In genomic region chr11:32775908-32776307, GRCh38 we compare ENCODE assay signal across 17 cellular contexts. TPM values are rescaled to one million over a fixed set of nuclear protein-coding genes. Genes with fewer than 3 reads are reported as not detected.
A peak's percentile ranks its signal among the peaks of the same experiment; 100 is the strongest.
DNase-seq lines count a peak whose midpoint lies in the region; ATAC-seq and TF ChIP-seq lines count a peak whose summit lies in the region.
"Had no signal": no experiment of that assay in that cellular context is flagged by ENCODE, and none has a peak within 500 bp of the region (broad histone marks: within the 10 kb centered on the region; RNA-seq: fewer than 3 reads in every experiment).

No MANE protein-coding gene starts in this region.

- no peaks in the 10 kb centered on the region for H3K9me3 Mint-ChIP-seq in activated naive CD8-positive, alpha-beta T cell treated with anti-CD3 and anti-CD28 coated beads, Interleukin-2, amount 10 ng/mL, durations not matched to agents 7 days and 5 days
- H3K9me3 Mint-ChIP-seq in activated T-helper 2 cell treated with anti-CD3 and anti-CD28 coated beads, Interferon-gamma antibody, Interleukin-2, Interleukin-4, amounts not matched to agents 10 μg/mL and 5 μg/mL and 100 μg/mL, durations not matched to agents 14 hours and 24 hours and 36 hours: no peaks in the 10 kb centered on the region
- H3K9me3 Mint-ChIP-seq: GM23338 had no signal

- peak overlapping the region; percentile 65 for H3K4me3 Mint-ChIP-seq in activated naive CD8-positive, alpha-beta T cell treated with anti-CD3 and anti-CD28 coated beads, Interleukin-2, amount 10 ng/mL, durations not matched to agents 7 days and 5 days
- no peak overlapping the region for H3K4me3 Mint-ChIP-seq in activated T-helper 2 cell treated with anti-CD3 and anti-CD28 coated beads, Interferon-gamma antibody, Interleukin-2, Interleukin-4, amounts not matched to agents 10 μg/mL and 5 μg/mL and 100 μg/mL, durations not matched to agents 14 hours and 24 hours and 36 hours (ENCODE audit: low read depth)
- H3K4me3 Mint-ChIP-seq: GM23338 had no signal

- H3K4me2 ChIP-seq in OCI-LY7 (ENCODE audit: low read length): no peak overlapping the region
- H3K4me2 ChIP-seq: GM23338 had no signal

- H3K9me2 ChIP-seq in OCI-LY7 (ENCODE audit: insufficient read depth, low read length): no peaks in the 10 kb centered on the region

- H4K20me1 ChIP-seq in OCI-LY7 (ENCODE audit: insufficient read depth, low read length): no peaks in the 10 kb centered on the region

- ATAC-seq in GM18511 (IDR thresholded peaks at IDR 0.05; ENCODE audit: unreplicated experiment): peak; percentile 69
- ATAC-seq in HG03066 (IDR thresholded peaks at IDR 0.05; ENCODE audit: low read depth, unreplicated experiment): peak; percentile 62
- peak; percentile 54 for ATAC-seq in activated naive CD8-positive, alpha-beta T cell treated with anti-CD3 and anti-CD28 coated beads, Interleukin-2, amount 10 ng/mL, durations not matched to agents 7 days and 5 days (ENCODE audit: low read depth)
- ATAC-seq in HG02588 (IDR thresholded peaks at IDR 0.05; ENCODE audit: unreplicated experiment): no peak
- ATAC-seq: GM23338, HepG2 had no signal

- intact Hi-C loops in OCI-LY7 (cut with micrococcal nuclease; ENCODE audit: unreplicated experiment): no loop called here
- intact Hi-C loops in activated T-helper 2 cell treated with anti-CD3 and anti-CD28 coated beads, Interferon-gamma antibody, Interleukin-2, Interleukin-4, amounts not matched to agents 10 μg/mL and 5 μg/mL and 100 μg/mL, durations not matched to agents 14 hours and 24 hours and 36 hours (cut with micrococcal nuclease): no loop called here

- peaks cover 4% of the 10 kb centered on the region for H3K27me3 Mint-ChIP-seq in activated naive CD8-positive, alpha-beta T cell treated with anti-CD3 and anti-CD28 coated beads, Interleukin-2, amount 10 ng/mL, durations not matched to agents 7 days and 5 days
- H3K27me3 Mint-ChIP-seq in activated T-helper 2 cell treated with anti-CD3 and anti-CD28 coated beads, Interferon-gamma antibody, Interleukin-2, Interleukin-4, amounts not matched to agents 10 μg/mL and 5 μg/mL and 100 μg/mL, durations not matched to agents 14 hours and 24 hours and 36 hours (ENCODE audit: low read depth): no peaks in the 10 kb centered on the region

- no peaks in the 10 kb centered on the region for H3K9me3 ChIP-seq in OCI-LY7 (ENCODE audit: low read length)
- H3K9me3 ChIP-seq: right atrium auricular region had no signal

- peaks cover 17% of the 10 kb centered on the region for H3K4me1 Mint-ChIP-seq in activated naive CD8-positive, alpha-beta T cell treated with anti-CD3 and anti-CD28 coated beads, Interleukin-2, amount 10 ng/mL, durations not matched to agents 7 days and 5 days
- peaks cover 10% of the 10 kb centered on the region for H3K4me1 Mint-ChIP-seq in activated T-helper 2 cell treated with anti-CD3 and anti-CD28 coated beads, Interferon-gamma antibody, Interleukin-2, Interleukin-4, amounts not matched to agents 10 μg/mL and 5 μg/mL and 100 μg/mL, durations not matched to agents 14 hours and 24 hours and 36 hours (ENCODE audit: low read depth)

- no peak overlapping the region for H3K27ac ChIP-seq in OCI-LY7 (ENCODE audit: low read depth, low read length, poor library complexity, severe bottlenecking)
- H3K27ac ChIP-seq: dorsolateral prefrontal cortex, right atrium auricular region had no signal

- H3K79me2 ChIP-seq in OCI-LY7 (ENCODE audit: insufficient read depth, low read depth, low read length): no peaks in the 10 kb centered on the region

- H3K4me1 ChIP-seq in OCI-LY7 (ENCODE audit: insufficient read depth, low read length, poor library complexity, severe bottlenecking): peaks cover 11% of the 10 kb centered on the region
- H3K4me1 ChIP-seq: right atrium auricular region had no signal

- CTCF ChIA-PET in OCI-LY7 (lab: Charles Lee; ENCODE audit: unreplicated experiment): no interaction called here

- in situ Hi-C loops in ACHN (cut with HindIII; ENCODE audit: low pct_ligation_motif_present, low pct_unique_long_range_greater_than_20kb, low sequenced_read_pairs): no loop called here

- no peak overlapping the region for H2AFZ ChIP-seq in OCI-LY7 (ENCODE audit: low read length)

- H3K36me3 ChIP-seq in OCI-LY7 (ENCODE audit: insufficient read depth, low read length): no peaks in the 10 kb centered on the region
- H3K36me3 ChIP-seq: right atrium auricular region had no signal

- H3K36me3 Mint-ChIP-seq in activated naive CD8-positive, alpha-beta T cell treated with anti-CD3 and anti-CD28 coated beads, Interleukin-2, amount 10 ng/mL, durations not matched to agents 7 days and 5 days: no peaks in the 10 kb centered on the region
- no peaks in the 10 kb centered on the region for H3K36me3 Mint-ChIP-seq in activated T-helper 2 cell treated with anti-CD3 and anti-CD28 coated beads, Interferon-gamma antibody, Interleukin-2, Interleukin-4, amounts not matched to agents 10 μg/mL and 5 μg/mL and 100 μg/mL, durations not matched to agents 14 hours and 24 hours and 36 hours (ENCODE audit: low read depth)

- no peak for TF ChIP-seq CTCF in OCI-LY7 (conservative IDR thresholded peaks at IDR 0.05; ENCODE audit: low read length)

- peak overlapping the region; percentile 38 for H3K27ac Mint-ChIP-seq in activated naive CD8-positive, alpha-beta T cell treated with anti-CD3 and anti-CD28 coated beads, Interleukin-2, amount 10 ng/mL, durations not matched to agents 7 days and 5 days
- H3K27ac Mint-ChIP-seq in activated T-helper 2 cell treated with anti-CD3 and anti-CD28 coated beads, Interferon-gamma antibody, Interleukin-2, Interleukin-4, amounts not matched to agents 10 μg/mL and 5 μg/mL and 100 μg/mL, durations not matched to agents 14 hours and 24 hours and 36 hours: no peak overlapping the region
- H3K27ac Mint-ChIP-seq: GM23338 had no signal

- H3K4me3 ChIP-seq in OCI-LY7 (ENCODE audit: low read depth, low read length, poor library complexity, severe bottlenecking): no peak overlapping the region
- H3K4me3 ChIP-seq: GM23338, right atrium auricular region had no signal

- POLR2A ChIA-PET in activated naive CD8-positive, alpha-beta T cell treated with anti-CD3 and anti-CD28 coated beads, Interleukin-2, amount 10 ng/mL, durations not matched to agents 7 days and 5 days (lab: Charles Lee): no interaction called here
- POLR2A ChIA-PET in OCI-LY7 (lab: Charles Lee): no interaction called here

- no TSS peak for BruUV-seq in OCI-LY7 (replicated peaks; lab: Mats Ljungman, UMichigan)

- DNase-seq in ACHN (peak; percentile 5), OCI-LY7 (ENCODE audit: low spot score) (no peak)
- no peak for DNase-seq in activated naive CD8-positive, alpha-beta T cell treated with anti-CD3 and anti-CD28 coated beads, Interleukin-2, amount 10 ng/mL, durations not matched to agents 7 days and 5 days
- DNase-seq in stimulated activated CD8-positive, alpha-beta memory T cell treated with anti-CD3 and anti-CD28 coated beads, Interleukin-4, amount 100 ng/mL, for 48 hours: no peak
- no peak for DNase-seq in activated T-helper 2 cell treated with anti-CD3 and anti-CD28 coated beads, Interferon-gamma antibody, Interleukin-2, Interleukin-4, amounts not matched to agents 10 μg/mL and 5 μg/mL and 100 μg/mL, durations not matched to agents 14 hours and 24 hours and 36 hours (ENCODE audit: low spot score)
- DNase-seq: anterior cingulate cortex; dorsolateral prefrontal cortex; NCI-H146; NCI-H524 treated with DMSO at 0.1 percent for 48 hours; stimulated activated CD4-positive, alpha-beta T cell treated with anti-CD3 and anti-CD28 coated beads, Interleukin-4, amount 100 ng/mL, for 4 hours had no signal

RNA-seq across cellular contexts. Expression of gene CCDC73, which starts 18.6 kb away (rescaled TPM):
- total RNA-seq in activated naive CD8-positive, alpha-beta T cell treated with anti-CD3 and anti-CD28 coated beads, Interleukin-2, amount 10 ng/mL, durations not matched to agents 7 days and 5 days: under 1 TPM in 1 of 2 experiments, not detected in 1; 0.14 TPM
- total RNA-seq in OCI-LY7 (2014; rRNA removed; shearing (Covaris generic)): not detected in 2 replicates
- not detected in 2 replicates for total RNA-seq in OCI-LY7 (2022)
- total RNA-seq in activated T-helper 2 cell treated with anti-CD3 and anti-CD28 coated beads, Interferon-gamma antibody, Interleukin-2, Interleukin-4, amounts not matched to agents 10 μg/mL and 5 μg/mL and 100 μg/mL, durations not matched to agents 14 hours and 24 hours and 36 hours: 0.11 and 0.14 TPM in 2 replicates
- total RNA-seq: frontal cortex, GM23338, right atrium auricular region had no signal

RNA-seq across cellular contexts. Expression of gene PRRG4, which starts 53.8 kb away (rescaled TPM):
- under 1 TPM; 0.26 to 0.33 TPM for total RNA-seq in activated naive CD8-positive, alpha-beta T cell treated with anti-CD3 and anti-CD28 coated beads, Interleukin-2, amount 10 ng/mL, durations not matched to agents 7 days and 5 days
- total RNA-seq in OCI-LY7 (2014; rRNA removed; shearing (Covaris generic)): not detected in 2 replicates
- not detected in 2 replicates for total RNA-seq in OCI-LY7 (2022)
- total RNA-seq in activated T-helper 2 cell treated with anti-CD3 and anti-CD28 coated beads, Interferon-gamma antibody, Interleukin-2, Interleukin-4, amounts not matched to agents 10 μg/mL and 5 μg/mL and 100 μg/mL, durations not matched to agents 14 hours and 24 hours and 36 hours: 1.1 and 1.3 TPM in 2 replicates
